Comparison of ENCODE assay signal across 1 cellular context in the genomic region with DNA sequence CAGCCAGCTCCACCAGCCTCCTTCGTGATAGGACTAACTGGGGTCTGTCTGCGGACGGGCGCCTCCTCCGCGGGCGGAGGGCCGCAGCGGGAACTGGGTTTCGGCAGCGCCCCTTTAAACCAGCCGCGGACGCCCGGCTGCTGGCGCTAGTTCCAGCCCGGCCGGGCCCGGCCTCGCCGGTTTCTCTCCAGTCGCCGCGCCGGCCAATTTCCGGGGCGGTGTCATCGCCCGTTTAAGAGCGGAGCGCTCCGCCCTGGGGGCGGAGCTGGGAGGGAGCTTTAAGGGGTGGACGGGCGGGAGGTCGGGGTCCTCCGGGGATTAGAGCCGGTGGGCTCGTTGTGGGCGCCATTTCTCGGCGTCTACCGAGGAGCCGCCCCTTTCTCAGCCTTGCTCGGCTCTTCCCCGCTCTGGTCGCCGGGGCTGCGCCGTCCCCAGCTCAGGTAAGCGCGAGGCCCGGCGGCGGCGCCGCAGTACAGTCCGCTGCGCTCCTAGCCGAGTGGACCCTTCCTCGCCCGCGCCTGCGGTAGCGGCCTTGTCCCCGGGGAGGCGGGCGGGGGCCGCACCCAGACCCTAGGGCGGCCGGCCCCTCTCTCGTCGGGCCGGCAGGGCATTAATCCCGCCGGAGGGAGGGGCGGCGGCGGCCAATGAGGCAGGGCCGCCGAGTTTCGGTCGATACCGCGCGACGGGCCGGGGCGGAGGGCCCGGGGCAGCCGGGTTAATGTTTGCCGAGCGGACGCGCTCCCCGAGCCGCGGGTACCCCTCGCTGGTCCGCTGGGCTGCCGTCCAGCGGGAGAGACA.
TF ChIP-seq lines count a peak whose summit lies in the region.

TSS of gene EPB41L5 (plus strand) at position 307 of the 798 bp plus-strand sequence. CDS start 6,008 bp downstream, outside the sequence.

TF ChIP-seq in WTC11, 78 proteins besides CTCF, POLR2A, EP300 and RAD21 (continued from another document and continues in another):
- no peak for TF ChIP-seq ZNF281 (CRISPR knock-in tag; IDR thresholded peaks at IDR 0.05)
- TF ChIP-seq NR3C1 (CRISPR knock-in tag; conservative IDR thresholded peaks at IDR 0.05; ENCODE audit: low read depth), result no peak
- 0 out of 2 replicates have a peak, but pooled peaks have one; percentile 86 for TF ChIP-seq TP53 (CRISPR knock-in tag; IDR thresholded peaks at IDR 0.05)
- TF ChIP-seq RELA (CRISPR knock-in tag; IDR thresholded peaks at IDR 0.05; ENCODE audit: borderline replicate concordance), result no peak
- TF ChIP-seq ZNF232 (CRISPR knock-in tag; IDR thresholded peaks at IDR 0.05), result no peak; the same call in 1 of the 2 replicates
- TF ChIP-seq, protein P1, sequence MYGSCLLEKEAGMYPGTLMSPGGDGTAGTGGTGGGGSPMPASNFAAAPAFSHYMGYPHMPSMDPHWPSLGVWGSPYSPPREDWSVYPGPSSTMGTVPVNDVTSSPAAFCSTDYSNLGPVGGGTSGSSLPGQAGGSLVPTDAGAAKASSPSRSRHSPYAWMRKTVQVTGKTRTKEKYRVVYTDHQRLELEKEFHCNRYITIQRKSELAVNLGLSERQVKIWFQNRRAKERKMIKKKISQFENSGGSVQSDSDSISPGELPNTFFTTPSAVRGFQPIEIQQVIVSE (CRISPR knock-in tag; IDR thresholded peaks at IDR 0.05; ENCODE audit: borderline replicate concordance), result no peak
- no peak for TF ChIP-seq ZNF396 (CRISPR knock-in tag; IDR thresholded peaks at IDR 0.05; ENCODE audit: borderline replicate concordance)
- no peak for TF ChIP-seq ZSCAN18 (CRISPR knock-in tag; IDR thresholded peaks at IDR 0.05)
- 0 out of 2 replicates have a peak, but pooled peaks have one; percentile 52 for TF ChIP-seq ELF4 (CRISPR knock-in tag; IDR thresholded peaks at IDR 0.05; ENCODE audit: low read depth)
- TF ChIP-seq HMGA2 (CRISPR knock-in tag; IDR thresholded peaks at IDR 0.05), result no peak
- no peak for TF ChIP-seq ZNF121 (CRISPR knock-in tag; IDR thresholded peaks at IDR 0.05)
- TF ChIP-seq E2F4 (CRISPR knock-in tag; IDR thresholded peaks at IDR 0.05; ENCODE audit: borderline replicate concordance, low read depth), result peak; percentile 30
- TF ChIP-seq, protein P2, sequence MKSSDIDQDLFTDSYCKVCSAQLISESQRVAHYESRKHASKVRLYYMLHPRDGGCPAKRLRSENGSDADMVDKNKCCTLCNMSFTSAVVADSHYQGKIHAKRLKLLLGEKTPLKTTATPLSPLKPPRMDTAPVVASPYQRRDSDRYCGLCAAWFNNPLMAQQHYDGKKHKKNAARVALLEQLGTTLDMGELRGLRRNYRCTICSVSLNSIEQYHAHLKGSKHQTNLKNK (CRISPR knock-in tag; IDR thresholded peaks at IDR 0.05), result no peak
- TF ChIP-seq, protein P3, sequence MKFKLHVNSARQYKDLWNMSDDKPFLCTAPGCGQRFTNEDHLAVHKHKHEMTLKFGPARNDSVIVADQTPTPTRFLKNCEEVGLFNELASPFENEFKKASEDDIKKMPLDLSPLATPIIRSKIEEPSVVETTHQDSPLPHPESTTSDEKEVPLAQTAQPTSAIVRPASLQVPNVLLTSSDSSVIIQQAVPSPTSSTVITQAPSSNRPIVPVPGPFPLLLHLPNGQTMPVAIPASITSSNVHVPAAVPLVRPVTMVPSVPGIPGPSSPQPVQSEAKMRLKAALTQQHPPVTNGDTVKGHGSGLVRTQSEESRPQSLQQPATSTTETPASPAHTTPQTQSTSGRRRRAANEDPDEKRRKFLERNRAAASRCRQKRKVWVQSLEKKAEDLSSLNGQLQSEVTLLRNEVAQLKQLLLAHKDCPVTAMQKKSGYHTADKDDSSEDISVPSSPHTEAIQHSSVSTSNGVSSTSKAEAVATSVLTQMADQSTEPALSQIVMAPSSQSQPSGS (CRISPR knock-in tag; IDR thresholded peaks at IDR 0.05; ENCODE audit: borderline replicate concordance, low read depth), result no peak
- TF ChIP-seq ZNF416 (CRISPR knock-in tag; IDR thresholded peaks at IDR 0.05), result peak; percentile 12; the same call in 1 of the 2 replicates
- TF ChIP-seq ZNF423 (CRISPR knock-in tag; IDR thresholded peaks at IDR 0.05), result no peak
- TF ChIP-seq CBFB (CRISPR knock-in tag; IDR thresholded peaks at IDR 0.05; ENCODE audit: low read depth), result no peak
- TF ChIP-seq ZNF219 (CRISPR knock-in tag; IDR thresholded peaks at IDR 0.05; ENCODE audit: borderline replicate concordance), result no peak
- TF ChIP-seq, protein P4, sequence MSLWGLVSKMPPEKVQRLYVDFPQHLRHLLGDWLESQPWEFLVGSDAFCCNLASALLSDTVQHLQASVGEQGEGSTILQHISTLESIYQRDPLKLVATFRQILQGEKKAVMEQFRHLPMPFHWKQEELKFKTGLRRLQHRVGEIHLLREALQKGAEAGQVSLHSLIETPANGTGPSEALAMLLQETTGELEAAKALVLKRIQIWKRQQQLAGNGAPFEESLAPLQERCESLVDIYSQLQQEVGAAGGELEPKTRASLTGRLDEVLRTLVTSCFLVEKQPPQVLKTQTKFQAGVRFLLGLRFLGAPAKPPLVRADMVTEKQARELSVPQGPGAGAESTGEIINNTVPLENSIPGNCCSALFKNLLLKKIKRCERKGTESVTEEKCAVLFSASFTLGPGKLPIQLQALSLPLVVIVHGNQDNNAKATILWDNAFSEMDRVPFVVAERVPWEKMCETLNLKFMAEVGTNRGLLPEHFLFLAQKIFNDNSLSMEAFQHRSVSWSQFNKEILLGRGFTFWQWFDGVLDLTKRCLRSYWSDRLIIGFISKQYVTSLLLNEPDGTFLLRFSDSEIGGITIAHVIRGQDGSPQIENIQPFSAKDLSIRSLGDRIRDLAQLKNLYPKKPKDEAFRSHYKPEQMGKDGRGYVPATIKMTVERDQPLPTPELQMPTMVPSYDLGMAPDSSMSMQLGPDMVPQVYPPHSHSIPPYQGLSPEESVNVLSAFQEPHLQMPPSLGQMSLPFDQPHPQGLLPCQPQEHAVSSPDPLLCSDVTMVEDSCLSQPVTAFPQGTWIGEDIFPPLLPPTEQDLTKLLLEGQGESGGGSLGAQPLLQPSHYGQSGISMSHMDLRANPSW (CRISPR knock-in tag; conservative IDR thresholded peaks at IDR 0.05; ENCODE audit: low read depth), result no peak
- no peak for TF ChIP-seq PRDM15 (CRISPR knock-in tag; IDR thresholded peaks at IDR 0.05)
- peak; percentile 38; the same call in 1 of the 2 replicates for TF ChIP-seq NFE2L1 (CRISPR knock-in tag; IDR thresholded peaks at IDR 0.05)
- TF ChIP-seq, protein P5, sequence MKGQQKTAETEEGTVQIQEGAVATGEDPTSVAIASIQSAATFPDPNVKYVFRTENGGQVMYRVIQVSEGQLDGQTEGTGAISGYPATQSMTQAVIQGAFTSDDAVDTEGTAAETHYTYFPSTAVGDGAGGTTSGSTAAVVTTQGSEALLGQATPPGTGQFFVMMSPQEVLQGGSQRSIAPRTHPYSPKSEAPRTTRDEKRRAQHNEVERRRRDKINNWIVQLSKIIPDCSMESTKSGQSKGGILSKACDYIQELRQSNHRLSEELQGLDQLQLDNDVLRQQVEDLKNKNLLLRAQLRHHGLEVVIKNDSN (CRISPR knock-in tag; IDR thresholded peaks at IDR 0.05), result no peak
- TF ChIP-seq ATF1 (CRISPR knock-in tag; IDR thresholded peaks at IDR 0.05), result 0 out of 2 replicates have a peak, but pooled peaks have one; percentile 39
- no peak for TF ChIP-seq MLX (CRISPR knock-in tag; IDR thresholded peaks at IDR 0.05)
- no peak for TF ChIP-seq SMAD3 (CRISPR knock-in tag; IDR thresholded peaks at IDR 0.05; ENCODE audit: borderline replicate concordance)
- TF ChIP-seq, protein P6, sequence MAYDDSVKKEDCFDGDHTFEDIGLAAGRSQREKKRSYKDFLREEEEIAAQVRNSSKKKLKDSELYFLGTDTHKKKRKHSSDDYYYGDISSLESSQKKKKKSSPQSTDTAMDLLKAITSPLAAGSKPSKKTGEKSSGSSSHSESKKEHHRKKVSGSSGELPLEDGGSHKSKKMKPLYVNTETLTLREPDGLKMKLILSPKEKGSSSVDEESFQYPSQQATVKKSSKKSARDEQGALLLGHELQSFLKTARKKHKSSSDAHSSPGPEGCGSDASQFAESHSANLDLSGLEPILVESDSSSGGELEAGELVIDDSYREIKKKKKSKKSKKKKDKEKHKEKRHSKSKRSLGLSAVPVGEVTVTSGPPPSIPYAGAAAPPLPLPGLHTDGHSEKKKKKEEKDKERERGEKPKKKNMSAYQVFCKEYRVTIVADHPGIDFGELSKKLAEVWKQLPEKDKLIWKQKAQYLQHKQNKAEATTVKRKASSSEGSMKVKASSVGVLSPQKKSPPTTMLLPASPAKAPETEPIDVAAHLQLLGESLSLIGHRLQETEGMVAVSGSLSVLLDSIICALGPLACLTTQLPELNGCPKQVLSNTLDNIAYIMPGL (CRISPR knock-in tag; IDR thresholded peaks at IDR 0.05), result peak; percentile 81
- TF ChIP-seq, protein P7, sequence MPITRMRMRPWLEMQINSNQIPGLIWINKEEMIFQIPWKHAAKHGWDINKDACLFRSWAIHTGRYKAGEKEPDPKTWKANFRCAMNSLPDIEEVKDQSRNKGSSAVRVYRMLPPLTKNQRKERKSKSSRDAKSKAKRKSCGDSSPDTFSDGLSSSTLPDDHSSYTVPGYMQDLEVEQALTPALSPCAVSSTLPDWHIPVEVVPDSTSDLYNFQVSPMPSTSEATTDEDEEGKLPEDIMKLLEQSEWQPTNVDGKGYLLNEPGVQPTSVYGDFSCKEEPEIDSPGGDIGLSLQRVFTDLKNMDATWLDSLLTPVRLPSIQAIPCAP (CRISPR knock-in tag; IDR thresholded peaks at IDR 0.05), result no peak
- no peak for TF ChIP-seq TEAD1 (CRISPR knock-in tag; IDR thresholded peaks at IDR 0.05)
- no peak for TF ChIP-seq OVOL2 (CRISPR knock-in tag; IDR thresholded peaks at IDR 0.05; ENCODE audit: borderline replicate concordance)
- TF ChIP-seq, protein P8, sequence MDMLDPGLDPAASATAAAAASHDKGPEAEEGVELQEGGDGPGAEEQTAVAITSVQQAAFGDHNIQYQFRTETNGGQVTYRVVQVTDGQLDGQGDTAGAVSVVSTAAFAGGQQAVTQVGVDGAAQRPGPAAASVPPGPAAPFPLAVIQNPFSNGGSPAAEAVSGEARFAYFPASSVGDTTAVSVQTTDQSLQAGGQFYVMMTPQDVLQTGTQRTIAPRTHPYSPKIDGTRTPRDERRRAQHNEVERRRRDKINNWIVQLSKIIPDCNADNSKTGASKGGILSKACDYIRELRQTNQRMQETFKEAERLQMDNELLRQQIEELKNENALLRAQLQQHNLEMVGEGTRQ (CRISPR knock-in tag; IDR thresholded peaks at IDR 0.05), result no peak
- TF ChIP-seq SOX15 (CRISPR knock-in tag; IDR thresholded peaks at IDR 0.05), result no peak
